In genomic region chr5:154197801-154198461, GRCh38 we compare ENCODE assay signal across 9 cellular contexts. TPM values are rescaled to one million over a fixed set of nuclear protein-coding genes. Genes with fewer than 3 reads are reported as not detected.
DNase-seq lines count a peak whose midpoint lies in the region; ATAC-seq, FAIRE-seq and TF ChIP-seq lines count a peak whose summit lies in the region.
"Had no signal": no experiment of that assay in that cellular context is flagged by ENCODE, and none has a peak within 500 bp of the region (broad histone marks: within the 10 kb centered on the region; RNA-seq: fewer than 3 reads in every experiment).

No MANE protein-coding gene starts in this region.

- H3K27ac ChIP-seq in spleen = peak overlapping the region in 5 of 8 donors; percentile 8 to 79 (median 48)
- H3K27ac ChIP-seq: 22Rv1 had no signal

- no peaks in the 10 kb centered on the region for H3K27me3 ChIP-seq in spleen (replicated peaks in 1 of 7)

- TF ChIP-seq CTCF in astrocyte of the cerebellum (IDR thresholded peaks at IDR 0.05; ENCODE audit: low read depth, low read length, missing control alignments) (no peak), spleen (IDR thresholded peaks at IDR 0.05 in 8 of 11, conservative IDR thresholded peaks at IDR 0.05 in 3 of 11) (no peak)

- H3K4me1 ChIP-seq in spleen = peaks cover 14 to 94% (median 52%) of the 10 kb centered on the region in 6 donors

- FAIRE-seq in frontal cortex (lab: Jason Lieb, UNC) = no peak

- no peak overlapping the region for H3K4me3 ChIP-seq in astrocyte of the cerebellum (ENCODE audit: low read depth, low read length)
- H3K4me3 ChIP-seq in spleen = no peak overlapping the region

- H3K9me3 Mint-ChIP-seq in T-cell = no peaks in the 10 kb centered on the region

- no peak for TF ChIP-seq POLR2A in spleen (IDR thresholded peaks at IDR 0.05)

- H3K4me3 Mint-ChIP-seq in T-cell = peak overlapping the region; percentile 29 to 63 (median 52)

- peaks cover 19% of the 10 kb centered on the region for H3K36me3 Mint-ChIP-seq in T-cell

- H3K9me3 ChIP-seq in spleen = no peaks in the 10 kb centered on the region

- peak overlapping the region; percentile 91 to 96 for H3K27ac Mint-ChIP-seq in T-cell

- peak; percentile 12 to 93 (median 30) for DNase-seq in NCI-H1417 (lab: John Stamatoyannopoulos, UW)
- DNase-seq in NCI-H1417 treated with DMSO at 0.1 percent for 48 hours (lab: John Stamatoyannopoulos, UW) = no peak
- DNase-seq in T-cell = peak in 32 of 34 experiments; percentile 29 to 77 (median 54)
- peak; percentile 86 for DNase-seq in astrocyte of the cerebellum (ENCODE audit: low read depth)
- no peak for DNase-seq in spleen
- no peak for DNase-seq in frontal cortex (ENCODE audit: low spot score in 2 of 2)
- no peak for DNase-seq in NCI-H2227 (lab: John Stamatoyannopoulos, UW; ENCODE audit: unreplicated experiment)

- intact Hi-C loops in spleen (cut with DNase I; ENCODE audit: low total_unique reads) = loop anchor here (10.0 kb wide), 1 partner anchor 87 kb away; no protein-coding TSS in a partner anchor

- ATAC-seq in T-cell (replicated peaks in 1 of 4) = peak; percentile 80 to 93 (median 90)
- ATAC-seq in GM21381 (IDR thresholded peaks at IDR 0.05; ENCODE audit: unreplicated experiment) = no peak

- in situ Hi-C loops in astrocyte of the cerebellum (cut with HindIII; ENCODE audit: low sequenced_read_pairs) = loop anchor here (5.0 kb wide), 1 partner anchor 34 kb away; no protein-coding TSS in a partner anchor

- POLR2A ChIA-PET in T-cell (lab: Charles Lee) = interaction anchor here in 1 of 2 donors (0.6 to 1.5 kb wide), 2 partner anchors 23 to 212 kb away, joined by 7 to 8 read pairs; no protein-coding TSS in a partner anchor

- peaks cover 79 to 86% (median 82%) of the 10 kb centered on the region in 3 donors for H3K4me1 Mint-ChIP-seq in T-cell

- H3K27me3 Mint-ChIP-seq in T-cell = no peaks in the 10 kb centered on the region

- CTCF ChIA-PET in T-cell (lab: Charles Lee) = interaction anchor here (0.5 to 2.3 kb wide), 12 partner anchors 13 to 388 kb away, joined by 3 to 12 read pairs (median 4); no protein-coding TSS in a partner anchor

- WGBS in spleen, 5 donors = 63 to 78% (median 75%) methylated on average over 8 of the region's 8 CpGs

- H3K36me3 ChIP-seq in spleen = peaks cover 0 to 58% (median 0%) of the 10 kb centered on the region in 6 donors

RNA-seq across cellular contexts. Expression of gene GALNT10, which starts 7.4 kb away (rescaled TPM):
- total RNA-seq in T-cell (10 to 100 TPM; 26.9 to 62.7 (median 40.8) TPM), spleen (10 to 100 TPM; 40.5 to 50.2 (median 43.8) TPM), frontal cortex (5.7 TPM)
- polyA plus RNA-seq in spleen = 10 to 100 TPM in 1 of 3 donors, 1 to 10 TPM in 2; 7.6 to 13.7 (median 8.3) TPM

Comparison
In these comparisons a context has a peak if more than half of its experiments do, and no peak if none do; other contexts are left out.
1. DNase-seq: peak in NCI-H1417 (3 of 3), T-cell (32 of 34) and astrocyte of the cerebellum (single experiment); none in NCI-H1417 treated with DMSO at 0.1 percent for 48 hours (single experiment), spleen (single experiment), frontal cortex (0 of 2) and NCI-H2227 (single experiment).